ENCODE assay signal across 8 cellular contexts in the genomic region with DNA sequence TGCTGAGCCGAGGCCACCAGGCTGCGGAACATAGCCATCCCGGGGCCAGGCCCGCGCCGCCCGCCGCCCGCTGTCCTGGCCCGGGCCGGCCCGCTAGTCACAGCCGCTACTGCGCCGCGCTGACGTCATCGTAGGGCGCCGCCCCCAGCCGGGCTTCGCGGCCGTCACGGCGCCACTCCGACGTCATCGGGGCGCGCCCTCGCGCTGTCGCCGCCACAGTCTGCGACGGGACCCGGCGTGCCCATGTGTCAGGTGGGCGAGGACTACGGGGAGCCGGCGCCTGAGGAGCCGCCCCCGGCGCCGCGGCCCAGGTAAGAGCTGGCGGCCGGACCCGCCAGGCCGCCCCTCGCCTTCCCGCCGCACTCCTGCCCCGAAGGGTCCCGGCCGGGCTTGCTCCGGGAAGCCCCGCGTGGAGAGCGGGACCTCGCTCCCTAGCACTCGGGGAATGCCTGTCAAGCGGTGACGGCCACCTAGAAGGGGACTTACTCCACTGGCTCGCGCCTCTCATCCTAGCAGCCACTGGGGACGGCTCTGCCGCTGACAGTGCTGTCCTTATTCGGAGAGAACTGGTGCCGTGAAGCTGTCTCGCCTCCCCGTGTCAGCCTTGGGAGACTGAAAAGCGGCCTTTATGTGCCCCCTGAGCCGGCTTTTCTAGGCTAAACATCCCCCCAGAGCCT. TPM values are rescaled to one million over a fixed set of nuclear protein-coding genes. Genes with fewer than 3 reads are reported as not detected.
DNase-seq lines count a peak whose midpoint lies in the region; ATAC-seq, FAIRE-seq and TF ChIP-seq lines count a peak whose summit lies in the region.

TSS of gene CTU2 (plus strand) at position 216 of the 677 bp plus-strand sequence. CDS start at position 244, 28 bp downstream.
A gene with protein sequence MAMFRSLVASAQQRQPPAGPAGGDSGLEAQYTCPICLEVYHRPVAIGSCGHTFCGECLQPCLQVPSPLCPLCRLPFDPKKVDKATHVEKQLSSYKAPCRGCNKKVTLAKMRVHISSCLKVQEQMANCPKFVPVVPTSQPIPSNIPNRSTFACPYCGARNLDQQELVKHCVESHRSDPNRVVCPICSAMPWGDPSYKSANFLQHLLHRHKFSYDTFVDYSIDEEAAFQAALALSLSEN (minus strand): TSS at position 121 of the 677 bp plus-strand sequence. CDS start 83 bp downstream, at position 38.

- peak within 1 kb of the TSS; percentile 69 for H3K9ac ChIP-seq in mammary epithelial cell (ENCODE audit: insufficient read depth, low read length)

- FAIRE-seq in small intestine (lab: Jason Lieb, UNC) = no peak

- WGBS in mammary epithelial cell (ENCODE audit: low coverage, missing lambda C conversion rate) = 3% methylated on average over 30 of the region's 76 CpGs
- 0 to 1% (median 0%) methylated on average over 27 to 76 of the region's 76 CpGs for WGBS in small intestine, 3 donors

- dilution Hi-C loops in mammary epithelial cell (cut with HindIII; ENCODE audit: low sequenced_read_pairs) = no loop called here

- peak; percentile 42 for ATAC-seq in HG02943 (IDR thresholded peaks at IDR 0.05; ENCODE audit: low read depth, unreplicated experiment)

- H3K27ac ChIP-seq in mammary epithelial cell (ENCODE audit: insufficient read depth, low read depth, low read length) = peak within 1 kb of the TSS; percentile 26
- H3K27ac ChIP-seq in small intestine (ENCODE audit: low read depth in 1 of 2, low read length in 1 of 2) = peak within 1 kb of the TSS; percentile 82 to 91

- in situ Hi-C loops in mammary epithelial cell (cut with MboI; ENCODE audit: low sequenced_read_pairs in 2 of 2) = no loop called here

- H3K4me3 ChIP-seq in WI38 (ENCODE audit: low read depth, low read length) (peak within 1 kb of the TSS; percentile 98), mammary epithelial cell (replicated peaks in 1 of 3; ENCODE audit: insufficient read depth in 1 of 3, low read depth in 2 of 3, low read length in 3 of 3) (peak within 1 kb of the TSS; percentile 82 to 96 (median 82)), small intestine (ENCODE audit: low read depth in 1 of 2, low read length in 2 of 2) (peak within 1 kb of the TSS; percentile 76 to 91)

- H3K9me3 ChIP-seq in mammary epithelial cell (replicated peaks; ENCODE audit: insufficient read depth, low read length) (no peaks in the 10 kb centered on the region), small intestine (ENCODE audit: control insufficient read depth, low read depth) (no peaks in the 10 kb centered on the region)

- H3K27me3 ChIP-seq in mammary epithelial cell (ENCODE audit: insufficient read depth, low read length) = no peaks in the 10 kb centered on the region
- no peaks in the 10 kb centered on the region for H3K27me3 ChIP-seq in small intestine (ENCODE audit: control insufficient read depth in 2 of 2, insufficient read depth in 2 of 2, low read length in 2 of 2)

- H3K79me2 ChIP-seq in mammary epithelial cell (ENCODE audit: insufficient read depth, low read length) = peaks cover 40% of the 10 kb centered on the region

- TF ChIP-seq CTCF in WI38 (IDR thresholded peaks at IDR 0.05; ENCODE audit: low read depth, low read length) (no peak), mammary epithelial cell (conservative IDR thresholded peaks at IDR 0.05 in 1 of 2, IDR thresholded peaks at IDR 0.05 in 1 of 2; ENCODE audit: extremely low read depth in 1 of 2, insufficient read depth in 1 of 2, low read depth in 1 of 2, low read length in 2 of 2) (no peak)

- peaks cover 8% of the 10 kb centered on the region for H3K4me1 ChIP-seq in mammary epithelial cell (ENCODE audit: insufficient read depth, low read length)
- H3K4me1 ChIP-seq in small intestine (ENCODE audit: control insufficient read depth in 2 of 2, insufficient read depth in 1 of 2, low read depth in 1 of 2, low read length in 1 of 2) = no peaks in the 10 kb centered on the region

- peak within 1 kb of the TSS; percentile 98 for H3K4me2 ChIP-seq in mammary epithelial cell (ENCODE audit: insufficient read depth, low read depth, low read length)

- intact Hi-C loops in mammary epithelial cell (cut with micrococcal nuclease) = loop anchor here (5.0 kb wide), 1 partner anchor 134 kb away; the partner anchor contains the start of gene ZC3H18

- peak within 1 kb of the TSS; percentile 77 for H2AFZ ChIP-seq in mammary epithelial cell (ENCODE audit: low read depth, low read length)

- peak; percentile 29 to 44 for DNase-seq in NCI-H187 (lab: John Stamatoyannopoulos, UW)
- DNase-seq in NCI-H187 treated with DMSO at 0.1 percent for 48 hours (lab: John Stamatoyannopoulos, UW) = no peak
- DNase-seq in NCI-H2171 (lab: John Stamatoyannopoulos, UW) = peak; percentile 83
- DNase-seq in mammary epithelial cell = peak; percentile 82
- DNase-seq in iPS-NIHi11 (ENCODE audit: low spot score) = peak; percentile 100
- peak; percentile 78 for DNase-seq in small intestine

- H3K36me3 ChIP-seq in mammary epithelial cell (ENCODE audit: insufficient read depth, low read length) (peaks cover 3% of the 10 kb centered on the region), small intestine (ENCODE audit: control insufficient read depth in 2 of 2, insufficient read depth in 2 of 2, low read length in 2 of 2) (peaks cover 0 to 3% of the 10 kb centered on the region in 2 donors)

- CTCF ChIA-PET in mammary epithelial cell (lab: Charles Lee; ENCODE audit: low non-redundant PET) = no interaction called here

- BruUV-seq in mammary epithelial cell (replicated peaks; lab: Mats Ljungman, UMichigan) = TSS peak; percentile 40

- H4K20me1 ChIP-seq in mammary epithelial cell (ENCODE audit: insufficient read depth, low read length) = no peaks in the 10 kb centered on the region

RNA-seq across cellular contexts. Expression of gene CTU2, which starts in this region (rescaled TPM):
- total RNA-seq in mammary epithelial cell = 10 to 100 TPM; 13.2 to 26.5 TPM
- polyA plus RNA-seq in mammary epithelial cell = 12.8 TPM
- polyA minus RNA-seq in mammary epithelial cell = 12.3 TPM
- 10 to 100 TPM; 10.1 to 15.0 (median 12.4) TPM for polyA plus RNA-seq in small intestine

RNA-seq across cellular contexts. Expression of the second gene that starts in this region (rescaled TPM):
- total RNA-seq in mammary epithelial cell = 10 to 100 TPM in 1 of 2 donors, 1 to 10 TPM in 1; 9.8 to 11.2 TPM
- 5.1 TPM for polyA plus RNA-seq in mammary epithelial cell
- 1.7 TPM for polyA minus RNA-seq in mammary epithelial cell
- polyA plus RNA-seq in small intestine = 10 to 100 TPM in 2 of 3 donors, 1 to 10 TPM in 1; 9.2 to 15.1 (median 13.5) TPM
